9 cellular contexts compared by ENCODE assay signal in genomic region chr1:160375788-160376524, GRCh38. TPM values are rescaled to one million over a fixed set of nuclear protein-coding genes. Genes with fewer than 3 reads are reported as not detected.
DNase-seq lines count a peak whose midpoint lies in the region; ATAC-seq and TF ChIP-seq lines count a peak whose summit lies in the region.
"Had no signal": no experiment of that assay in that cellular context is flagged by ENCODE, and none has a peak within 500 bp of the region (broad histone marks: within the 10 kb centered on the region; RNA-seq: fewer than 3 reads in every experiment).

No MANE protein-coding gene starts in this region.

- H3K36me3 Mint-ChIP-seq in memory B cell = no peaks in the 10 kb centered on the region

- H3K4me1 Mint-ChIP-seq in memory B cell = peaks cover 20% of the 10 kb centered on the region

- in situ Hi-C loops in G401 (cut with HindIII; ENCODE audit: low sequenced_read_pairs) = no loop called here

- H3K27me3 ChIP-seq in osteoblast (ENCODE audit: insufficient read depth, low read length) = peaks cover 12% of the 10 kb centered on the region
- no peaks in the 10 kb centered on the region for H3K27me3 ChIP-seq in testis

- peak overlapping the region; percentile 64 for H3K4me3 Mint-ChIP-seq in memory B cell

- H2AFZ ChIP-seq in osteoblast (ENCODE audit: low read length) = no peak overlapping the region

- no peaks in the 10 kb centered on the region for H3K27me3 Mint-ChIP-seq in memory B cell

- no peaks in the 10 kb centered on the region for H3K9me3 Mint-ChIP-seq in memory B cell

- intact Hi-C loops in testis (cut with DNase I; ENCODE audit: low total_unique reads) = no loop called here

- no peak overlapping the region for H3K4me3 ChIP-seq in osteoblast (ENCODE audit: insufficient read depth, low read length)
- H3K4me3 ChIP-seq in testis = no peak overlapping the region

- H3K27ac ChIP-seq in angular gyrus (ENCODE audit: low read depth, low read length) (peak overlapping the region; percentile 72), osteoblast (ENCODE audit: low read depth, low read length) (no peak overlapping the region), testis (no peak overlapping the region)

- H3K36me3 ChIP-seq in osteoblast (ENCODE audit: insufficient read depth, low read length) (no peaks in the 10 kb centered on the region), testis (ENCODE audit: low read depth, missing control alignments) (no peaks in the 10 kb centered on the region)

- H3K9me3 ChIP-seq in osteoblast (ENCODE audit: low read depth, low read length) = no peaks in the 10 kb centered on the region
- no peaks in the 10 kb centered on the region for H3K9me3 ChIP-seq in testis

- TF ChIP-seq CTCF in osteoblast (IDR thresholded peaks at IDR 0.05; ENCODE audit: extremely low read depth, low read depth, low read length) = no peak
- no peak for TF ChIP-seq CTCF in testis (IDR thresholded peaks at IDR 0.05)

- ATAC-seq in memory B cell (ENCODE audit: low read depth) (peak; percentile 38), GM21360 (IDR thresholded peaks at IDR 0.05; ENCODE audit: unreplicated experiment) (no peak), HG02885 (IDR thresholded peaks at IDR 0.05; ENCODE audit: poor library complexity, unreplicated experiment) (no peak)

- H3K4me2 ChIP-seq in osteoblast (ENCODE audit: insufficient read depth, low read length) = no peak overlapping the region

- no peaks in the 10 kb centered on the region for H3K79me2 ChIP-seq in osteoblast (ENCODE audit: insufficient read depth, low read length)

- no peaks in the 10 kb centered on the region for H4K20me1 ChIP-seq in osteoblast (ENCODE audit: insufficient read depth, low read length)

- H3K27ac Mint-ChIP-seq in memory B cell = peak overlapping the region; percentile 71

- WGBS in testis, 2 donors = 44 to 51% methylated on average over 9 of the region's 9 CpGs

- DNase-seq in G401 (ENCODE audit: low spot score) (peak; percentile 42), HT1080 (ENCODE audit: low read depth) (peak; percentile 62), memory B cell (ENCODE audit: low spot score in 2 of 2) (no peak), osteoblast (ENCODE audit: insufficient read length, low spot score, missing footprints) (no peak), testis (no peak)

- peaks cover 16% of the 10 kb centered on the region for H3K4me1 ChIP-seq in osteoblast (ENCODE audit: insufficient read depth, low read length)
- peaks cover 18% of the 10 kb centered on the region for H3K4me1 ChIP-seq in testis

- no peak for TF ChIP-seq POLR2A in testis (IDR thresholded peaks at IDR 0.05)

RNA-seq across cellular contexts. Expression of gene NHLH1, which starts 9.1 kb away (rescaled TPM):
- not detected in 2 replicates for total RNA-seq in G401 (2014; rRNA removed; shearing (Covaris generic))
- 0.18 TPM in 1 of 2 replicates, not detected in the other for total RNA-seq in HT1080 (2014; rRNA removed; shearing (Covaris generic))
- polyA plus RNA-seq in HT1080 (2015; cell fraction: cytosol; rRNA removed) = 0.05 and 0.13 TPM in 2 replicates
- polyA plus RNA-seq in HT1080 (2015; cell fraction: nucleus; rRNA removed) = 0.48 and 0.49 TPM in 2 replicates
- total RNA-seq in osteoblast (under 0.01 TPM in 1 of 2 replicates, not detected in the other), testis (under 1 TPM; 0.37 to 0.63 TPM)
- polyA plus RNA-seq in testis (ENCODE audit: insufficient read depth, low read depth, low replicate concordance) = 0.20 TPM
- total RNA-seq: glomerular endothelial cell had no signal

RNA-seq across cellular contexts. Expression of gene VANGL2, which starts 24.4 kb away (rescaled TPM):
- total RNA-seq in G401 (2014; rRNA removed; shearing (Covaris generic)) = 1.0 and 3.0 TPM in 2 replicates
- 2.1 and 2.5 TPM in 2 replicates for total RNA-seq in HT1080 (2014; rRNA removed; shearing (Covaris generic))
- 1.8 and 2.7 TPM in 2 replicates for polyA plus RNA-seq in HT1080 (2015; cell fraction: cytosol; rRNA removed)
- 5.0 TPM in 2 replicates for polyA plus RNA-seq in HT1080 (2015; cell fraction: nucleus; rRNA removed)
- total RNA-seq in osteoblast (under 0.01 TPM in 1 of 2 replicates, not detected in the other), testis (1 to 10 TPM; 3.6 to 3.8 TPM)
- 5.9 TPM for polyA plus RNA-seq in testis (ENCODE audit: insufficient read depth, low read depth, low replicate concordance)

RNA-seq across cellular contexts. Expression of gene NCSTN, which starts 32.8 kb away (rescaled TPM):
- total RNA-seq in G401 (2014; rRNA removed; shearing (Covaris generic)) = 35.2 and 47.6 TPM in 2 replicates
- 40.0 and 49.0 TPM in 2 replicates for total RNA-seq in HT1080 (2014; rRNA removed; shearing (Covaris generic))
- 113 and 132 TPM in 2 replicates for polyA plus RNA-seq in HT1080 (2015; cell fraction: cytosol; rRNA removed)
- 350 and 447 TPM in 2 replicates for polyA plus RNA-seq in HT1080 (2015; cell fraction: nucleus; rRNA removed)
- total RNA-seq in osteoblast (147 and 165 TPM in 2 replicates), testis (100 to 1,000 TPM; 109 to 112 TPM)
- 115 TPM for polyA plus RNA-seq in testis (ENCODE audit: insufficient read depth, low read depth, low replicate concordance)

RNA-seq across cellular contexts. Expression of gene COPA, which starts 32.9 kb away (rescaled TPM):
- total RNA-seq in G401 (2014; rRNA removed; shearing (Covaris generic)) = 73.2 and 73.6 TPM in 2 replicates
- total RNA-seq in HT1080 (2014; rRNA removed; shearing (Covaris generic)) = 115 and 133 TPM in 2 replicates
- 107 and 130 TPM in 2 replicates for polyA plus RNA-seq in HT1080 (2015; cell fraction: cytosol; rRNA removed)
- 259 and 279 TPM in 2 replicates for polyA plus RNA-seq in HT1080 (2015; cell fraction: nucleus; rRNA removed)
- total RNA-seq in osteoblast (282 and 335 TPM in 2 replicates), testis (100 to 1,000 TPM; 114 to 123 TPM)
- polyA plus RNA-seq in testis (ENCODE audit: insufficient read depth, low read depth, low replicate concordance) = 88.9 TPM

Comparison
In these comparisons a context has a peak if more than half of its experiments do, and no peak if none do; other contexts are left out.
1. DNase-seq: peak in G401 (single experiment) and HT1080 (single experiment); none in memory B cell (0 of 2), osteoblast (single experiment) and testis (single experiment).